In genomic region chr12:1661553-1662335, GRCh38 we compare ENCODE assay signal across 8 cellular contexts. TPM values are rescaled to one million over a fixed set of nuclear protein-coding genes. Genes with fewer than 3 reads are reported as not detected.
DNase-seq lines count a peak whose midpoint lies in the region; ATAC-seq and TF ChIP-seq lines count a peak whose summit lies in the region.

No MANE protein-coding gene starts in this region.

- TF ChIP-seq CTCF in RWPE1 (conservative IDR thresholded peaks at IDR 0.05; ENCODE audit: low read depth) (no peak), fibroblast of villous mesenchyme (IDR thresholded peaks at IDR 0.05; ENCODE audit: insufficient read depth, low read depth, low read length) (no peak), neural cell (IDR thresholded peaks at IDR 0.05; ENCODE audit: poor library complexity, severe bottlenecking) (no peak)

- no peak for TF ChIP-seq EP300 in neural cell (conservative IDR thresholded peaks at IDR 0.05; ENCODE audit: poor library complexity, severe bottlenecking)

- no peak overlapping the region for H3K4me2 ChIP-seq in neural cell (ENCODE audit: low read length)

- H3K27ac ChIP-seq in RWPE1: peak overlapping the region; percentile 82
- H3K27ac ChIP-seq in neural cell (ENCODE audit: low read length): no peak overlapping the region

- H3F3A ChIP-seq in neural cell (ENCODE audit: insufficient read depth, low read length, poor library complexity, severe bottlenecking): peaks cover 3% of the 10 kb centered on the region

- no peaks in the 10 kb centered on the region for H3K79me2 ChIP-seq in neural cell (replicated peaks; ENCODE audit: insufficient read depth, low read length)

- CTCF ChIA-PET in RWPE1 (lab: Yijun Ruan, JAX): interaction anchor here (1.4 kb wide), 1 partner anchor 134 kb away, joined by 5 read pairs; no protein-coding TSS in a partner anchor

- peak overlapping the region; percentile 33 for H2AFZ ChIP-seq in neural cell (ENCODE audit: low read depth, low read length)

- H3K9me2 ChIP-seq in neural cell (ENCODE audit: insufficient read depth, low read length): no peaks in the 10 kb centered on the region

- no peaks in the 10 kb centered on the region for H4K20me1 ChIP-seq in neural cell (ENCODE audit: insufficient read depth)

- no peak for TF ChIP-seq RAD21 in neural cell (conservative IDR thresholded peaks at IDR 0.05)

- no peaks in the 10 kb centered on the region for H3K27me3 ChIP-seq in neural cell (ENCODE audit: insufficient read depth, low read depth, low read length)

- POLR2A ChIA-PET in RWPE1 (lab: Yijun Ruan, JAX; ENCODE audit: low non-redundant PET): no interaction called here

- no peaks in the 10 kb centered on the region for H3K36me3 ChIP-seq in neural cell (ENCODE audit: insufficient read depth, low read length)

- H3K4me3 ChIP-seq in fibroblast of villous mesenchyme (ENCODE audit: low read depth, low read length): peak overlapping the region; percentile 63
- peak overlapping the region; percentile 74 for H3K4me3 ChIP-seq in neural cell (ENCODE audit: low read length)

- H3K9ac ChIP-seq in neural cell (ENCODE audit: low read length): peak overlapping the region; percentile 68

- no peaks in the 10 kb centered on the region for H3K9me3 ChIP-seq in neural cell (ENCODE audit: low read length)

- ATAC-seq in GM21423 (IDR thresholded peaks at IDR 0.05; ENCODE audit: unreplicated experiment): peak; percentile 84
- peak; percentile 95 for ATAC-seq in stimulated activated naive CD8-positive, alpha-beta T cell treated with anti-CD3 and anti-CD28 coated beads, Interleukin-15, Interleukin-2, amounts not matched to agents 100 U/mL and 50 U/mL, for 24 hours

- DNase-seq in CMK (ENCODE audit: low read depth): peak; percentile 80
- DNase-seq in Kasumi-1 (lab: John Stamatoyannopoulos, UW): peak; percentile 70 to 72
- peak; percentile 85 for DNase-seq in RWPE1 (ENCODE audit: low spot score)
- peak; percentile 74 for DNase-seq in activated effector memory CD4-positive, alpha-beta T cell treated with Interleukin-2 at 50 U/mL for 16 hours
- peak; percentile 74 for DNase-seq in fibroblast of villous mesenchyme (ENCODE audit: low read depth)
- DNase-seq in stimulated activated naive CD8-positive, alpha-beta T cell treated with anti-CD3 and anti-CD28 coated beads, Interleukin-15, Interleukin-2, amounts not matched to agents 100 U/mL and 50 U/mL, for 24 hours: peak; percentile 88

TF ChIP-seq in neural cell, 6 proteins besides CTCF, POLR2A, EP300 and RAD21:
- no peak for TF ChIP-seq SMC3 (conservative IDR thresholded peaks at IDR 0.05; ENCODE audit: poor library complexity)
- TF ChIP-seq EZH2 (IDR thresholded peaks at IDR 0.05; ENCODE audit: borderline replicate concordance, insufficient read depth, low read length, poor library complexity, severe bottlenecking): no peak
- TF ChIP-seq MXI1 (conservative IDR thresholded peaks at IDR 0.05; ENCODE audit: poor library complexity, severe bottlenecking): peak; percentile 27
- TF ChIP-seq TAF1 (IDR thresholded peaks at IDR 0.05; ENCODE audit: low read depth): no peak
- no peak for TF ChIP-seq POLR2AphosphoS5 (IDR thresholded peaks at IDR 0.05)
- no peak for TF ChIP-seq REST (IDR thresholded peaks at IDR 0.05; ENCODE audit: borderline replicate concordance)

RNA-seq across cellular contexts. Expression of gene ADIPOR2, which starts 29.1 kb away (rescaled TPM):
- 34.1 and 48.8 TPM in 2 replicates for total RNA-seq in fibroblast of villous mesenchyme
- polyA plus RNA-seq in neural cell: 18.5 and 20.7 TPM in 2 replicates
- polyA minus RNA-seq in neural cell: 29.9 and 33.7 TPM in 2 replicates

RNA-seq across cellular contexts. Expression of gene WNT5B, which starts 32.7 kb away (rescaled TPM):
- total RNA-seq in fibroblast of villous mesenchyme: 78.2 and 98.2 TPM in 2 replicates
- polyA plus RNA-seq in neural cell: 17.0 and 17.4 TPM in 2 replicates
- 23.3 and 28.7 TPM in 2 replicates for polyA minus RNA-seq in neural cell
